24 cellular contexts compared by ENCODE assay signal in genomic region chr13:62627226-62627625, GRCh38.
"Had no signal": no experiment of that assay in that cellular context is flagged by ENCODE, and none has a peak within 500 bp of the region (broad histone marks: within the 10 kb centered on the region; RNA-seq: fewer than 3 reads in every experiment).

No MANE protein-coding gene starts in this region.

- H3K27me3 Mint-ChIP-seq: naive B cell; natural killer cell treated with Interleukin-12 subunit alpha and Interleukin-12 subunit beta and Interleukin-15 and Interleukin-18, amount 100 ng/mL, for 72 hours; progenitor cell of endocrine pancreas; stimulated activated naive CD8-positive, alpha-beta T cell treated with anti-CD3 and anti-CD28 coated beads, Interleukin-15, amount 100 ng/mL, for 72 hours; type B pancreatic cell had no signal

- FAIRE-seq: colon, frontal cortex, pancreas, small intestine, urothelium cell line had no signal

- H3K36me3 ChIP-seq: lower lobe of right lung, neutrophil, pancreas, right lobe of liver, suprapubic skin, thyroid gland had no signal

- H3K4me3 Mint-ChIP-seq: immature natural killer cell; natural killer cell treated with Interleukin-12 subunit alpha and Interleukin-12 subunit beta and Interleukin-15 and Interleukin-18, amount 100 ng/mL, for 72 hours; stimulated activated naive CD8-positive, alpha-beta T cell treated with anti-CD3 and anti-CD28 coated beads, Interleukin-15, amount 100 ng/mL, for 72 hours; type B pancreatic cell had no signal

- H3K9me3 ChIP-seq: neutrophil, pancreas, right lobe of liver, thyroid gland had no signal

- H3K27me3 ChIP-seq: neutrophil, pancreas, right lobe of liver, suprapubic skin, thyroid gland had no signal

- H3K36me3 Mint-ChIP-seq: immature natural killer cell; naive B cell; natural killer cell treated with Interleukin-12 subunit alpha and Interleukin-12 subunit beta and Interleukin-15 and Interleukin-18, amount 100 ng/mL, for 72 hours; type B pancreatic cell had no signal

- DNase-seq: central memory CD4-positive, alpha-beta T cell; immature natural killer cell; islet precursor cell; left ventricle myocardium superior; lower lobe of right lung; naive B cell; right lobe of liver; small intestine; stimulated activated CD4-positive, alpha-beta T cell treated with anti-CD3 and anti-CD28 coated beads, Interleukin-12 subunit alpha, Interleukin-12 subunit beta, amount 100 ng/mL, for 4 hours; stimulated activated CD4-positive, alpha-beta T cell treated with anti-CD3 and anti-CD28 coated beads, Interleukin-1b, Interleukin-23, amount 100 ng/mL, for 48 hours; stimulated activated CD4-positive, alpha-beta T cell treated with anti-CD3 and anti-CD28 coated beads, Interleukin-4, amount 100 ng/mL, for 1 hour; stimulated activated CD8-positive, alpha-beta memory T cell treated with anti-CD3 and anti-CD28 coated beads, Interleukin-4, amount 100 ng/mL, for 48 hours; stimulated activated naive CD4-positive, alpha-beta T cell; stimulated activated naive CD8-positive, alpha-beta T cell treated with anti-CD3 and anti-CD28 coated beads, Interleukin-15, amount 100 ng/mL, for 72 hours; thyroid gland had no signal

- H3K9me3 Mint-ChIP-seq: type B pancreatic cell had no signal

- H3K4me1 ChIP-seq: lower lobe of right lung, right lobe of liver, suprapubic skin, thyroid gland had no signal

- ATAC-seq: left ventricle myocardium superior; lower lobe of right lung; natural killer cell treated with Interleukin-12 subunit alpha and Interleukin-12 subunit beta and Interleukin-15 and Interleukin-18, amount 100 ng/mL, for 72 hours; pancreas; right lobe of liver; stimulated activated naive CD8-positive, alpha-beta T cell treated with anti-CD3 and anti-CD28 coated beads, Interleukin-15, amount 100 ng/mL, for 72 hours had no signal

- H3K4me3 ChIP-seq: lower lobe of right lung, pancreas, right lobe of liver, suprapubic skin, thyroid gland had no signal

- H3K4me1 Mint-ChIP-seq: immature natural killer cell; naive B cell; stimulated activated naive CD8-positive, alpha-beta T cell treated with anti-CD3 and anti-CD28 coated beads, Interleukin-15, amount 100 ng/mL, for 72 hours had no signal

- H3K27ac ChIP-seq: lower lobe of right lung, neutrophil, pancreas, right lobe of liver, suprapubic skin, thyroid gland had no signal

- H3K27ac Mint-ChIP-seq: immature natural killer cell; naive B cell; natural killer cell treated with Interleukin-12 subunit alpha and Interleukin-12 subunit beta and Interleukin-15 and Interleukin-18, amount 100 ng/mL, for 72 hours; progenitor cell of endocrine pancreas; stimulated activated naive CD8-positive, alpha-beta T cell treated with anti-CD3 and anti-CD28 coated beads, Interleukin-15, amount 100 ng/mL, for 72 hours; type B pancreatic cell had no signal
